Comparison of ENCODE assay signal across 8 cellular contexts in the genomic region with DNA sequence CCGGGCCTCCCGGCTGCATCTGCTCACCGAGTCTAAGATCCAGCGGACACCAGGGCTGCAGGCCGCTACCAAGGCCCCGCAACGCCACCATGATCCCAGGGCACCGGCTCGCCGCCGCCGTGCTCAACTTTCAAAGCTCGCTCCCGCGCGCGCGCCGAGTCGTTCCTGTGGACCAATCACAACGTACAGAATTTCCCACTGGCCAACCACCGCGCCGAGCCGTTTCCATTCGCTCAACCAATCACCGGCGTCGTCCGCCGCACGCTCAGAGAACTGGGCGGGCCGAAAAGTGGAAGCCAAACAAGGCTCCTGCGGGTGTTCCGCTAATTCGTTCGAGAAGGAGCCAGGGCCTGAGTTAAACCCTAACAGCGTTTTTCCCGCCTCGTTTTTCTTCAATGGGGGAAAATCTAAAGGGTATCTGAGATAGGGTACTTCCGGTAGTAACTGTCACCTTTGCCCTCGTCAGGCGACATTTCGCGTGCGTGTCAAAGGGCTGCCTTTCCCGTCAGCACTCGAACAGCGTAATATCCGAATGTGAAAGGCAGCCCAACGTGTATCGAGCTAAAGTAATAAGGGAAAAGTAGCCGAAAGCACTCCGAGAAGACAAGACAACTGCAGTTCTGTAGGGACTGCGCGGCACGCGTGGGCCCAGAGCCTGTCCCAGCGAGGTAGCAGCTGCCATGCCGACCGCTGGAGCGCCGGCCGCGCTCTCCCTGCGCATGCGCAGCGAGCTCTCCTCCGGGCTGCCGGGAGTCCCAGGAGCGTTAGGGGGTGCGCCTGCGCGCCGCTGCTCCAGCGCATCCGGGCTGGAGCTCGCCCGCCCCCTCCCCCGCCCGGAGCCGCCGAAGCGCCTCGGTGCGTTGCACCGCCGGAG. TPM values are rescaled to one million over a fixed set of nuclear protein-coding genes. Genes with fewer than 3 reads are reported as not detected.
DNase-seq lines count a peak whose midpoint lies in the region; FAIRE-seq and TF ChIP-seq lines count a peak whose summit lies in the region.

A gene with protein sequence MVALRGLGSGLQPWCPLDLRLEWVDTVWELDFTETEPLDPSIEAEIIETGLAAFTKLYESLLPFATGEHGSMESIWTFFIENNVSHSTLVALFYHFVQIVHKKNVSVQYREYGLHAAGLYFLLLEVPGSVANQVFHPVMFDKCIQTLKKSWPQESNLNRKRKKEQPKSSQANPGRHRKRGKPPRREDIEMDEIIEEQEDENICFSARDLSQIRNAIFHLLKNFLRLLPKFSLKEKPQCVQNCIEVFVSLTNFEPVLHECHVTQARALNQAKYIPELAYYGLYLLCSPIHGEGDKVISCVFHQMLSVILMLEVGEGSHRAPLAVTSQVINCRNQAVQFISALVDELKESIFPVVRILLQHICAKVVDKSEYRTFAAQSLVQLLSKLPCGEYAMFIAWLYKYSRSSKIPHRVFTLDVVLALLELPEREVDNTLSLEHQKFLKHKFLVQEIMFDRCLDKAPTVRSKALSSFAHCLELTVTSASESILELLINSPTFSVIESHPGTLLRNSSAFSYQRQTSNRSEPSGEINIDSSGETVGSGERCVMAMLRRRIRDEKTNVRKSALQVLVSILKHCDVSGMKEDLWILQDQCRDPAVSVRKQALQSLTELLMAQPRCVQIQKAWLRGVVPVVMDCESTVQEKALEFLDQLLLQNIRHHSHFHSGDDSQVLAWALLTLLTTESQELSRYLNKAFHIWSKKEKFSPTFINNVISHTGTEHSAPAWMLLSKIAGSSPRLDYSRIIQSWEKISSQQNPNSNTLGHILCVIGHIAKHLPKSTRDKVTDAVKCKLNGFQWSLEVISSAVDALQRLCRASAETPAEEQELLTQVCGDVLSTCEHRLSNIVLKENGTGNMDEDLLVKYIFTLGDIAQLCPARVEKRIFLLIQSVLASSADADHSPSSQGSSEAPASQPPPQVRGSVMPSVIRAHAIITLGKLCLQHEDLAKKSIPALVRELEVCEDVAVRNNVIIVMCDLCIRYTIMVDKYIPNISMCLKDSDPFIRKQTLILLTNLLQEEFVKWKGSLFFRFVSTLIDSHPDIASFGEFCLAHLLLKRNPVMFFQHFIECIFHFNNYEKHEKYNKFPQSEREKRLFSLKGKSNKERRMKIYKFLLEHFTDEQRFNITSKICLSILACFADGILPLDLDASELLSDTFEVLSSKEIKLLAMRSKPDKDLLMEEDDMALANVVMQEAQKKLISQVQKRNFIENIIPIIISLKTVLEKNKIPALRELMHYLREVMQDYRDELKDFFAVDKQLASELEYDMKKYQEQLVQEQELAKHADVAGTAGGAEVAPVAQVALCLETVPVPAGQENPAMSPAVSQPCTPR (N-terminal part only) (minus strand): TSS at position 132 of the 874 bp plus-strand sequence. CDS start 41 bp downstream, at position 91.
A gene (plus strand): TSS at position 836 of the 874 bp plus-strand sequence. CDS start 452 bp downstream, outside the sequence.

- H3K4me3 Mint-ChIP-seq in activated naive CD4-positive, alpha-beta T cell treated with anti-CD3 and anti-CD28 coated beads for 36 hours, result peak within 1 kb of the TSS; percentile 95

- no peaks in the 10 kb centered on the region for H3K27me3 Mint-ChIP-seq in activated naive CD4-positive, alpha-beta T cell treated with anti-CD3 and anti-CD28 coated beads for 36 hours (ENCODE audit: low read depth)

- H3K9me3 Mint-ChIP-seq in activated naive CD4-positive, alpha-beta T cell treated with anti-CD3 and anti-CD28 coated beads for 36 hours, result no peaks in the 10 kb centered on the region

- peak within 1 kb of the TSS; percentile 90 for H3K4me3 ChIP-seq in HFF-Myc (replicated peaks; ENCODE audit: low read depth, low read length)
- H3K4me3 ChIP-seq in neutrophil (ENCODE audit: low read depth in 1 of 2, low read length in 1 of 2), result peak within 1 kb of the TSS; percentile 93 to 100

- peak within 1 kb of the TSS; percentile 97 for H3K27ac Mint-ChIP-seq in activated naive CD4-positive, alpha-beta T cell treated with anti-CD3 and anti-CD28 coated beads for 36 hours

- TF ChIP-seq CTCF in HFF-Myc (IDR thresholded peaks at IDR 0.05; ENCODE audit: low read depth, low read length, missing control alignments) (no peak), neutrophil (IDR thresholded peaks at IDR 0.05) (peak; percentile 19)

- CTCF ChIA-PET in activated naive CD4-positive, alpha-beta T cell treated with anti-CD3 and anti-CD28 coated beads for 36 hours (lab: Charles Lee), result interaction anchor here (0.5 to 1.5 kb wide), 6 partner anchors 14 to 52 kb away, joined by 3 to 11 read pairs (median 4); a partner anchor contains a TSS

- H3K36me3 Mint-ChIP-seq in activated naive CD4-positive, alpha-beta T cell treated with anti-CD3 and anti-CD28 coated beads for 36 hours (ENCODE audit: low read depth), result peaks cover 26% of the 10 kb centered on the region

- peaks cover 3% of the 10 kb centered on the region for H3K36me3 ChIP-seq in neutrophil

- intact Hi-C loops in activated naive CD4-positive, alpha-beta T cell treated with anti-CD3 and anti-CD28 coated beads for 36 hours (cut with micrococcal nuclease), result loop anchor here (1.0 kb wide), 6 partner anchors 17 to 267 kb away; a partner anchor contains a TSS

- peaks cover 59% of the 10 kb centered on the region for H3K4me1 Mint-ChIP-seq in activated naive CD4-positive, alpha-beta T cell treated with anti-CD3 and anti-CD28 coated beads for 36 hours (ENCODE audit: low read depth)

- no peak for FAIRE-seq in frontal cortex (lab: Jason Lieb, UNC)

- no peaks in the 10 kb centered on the region for H3K27me3 ChIP-seq in neutrophil

- H3K9me3 ChIP-seq in neutrophil, result no peaks in the 10 kb centered on the region

- H3K27ac ChIP-seq in neutrophil (peak within 1 kb of the TSS; percentile 93), substantia nigra (ENCODE audit: low read depth, low read length, poor library complexity, severe bottlenecking) (peak within 1 kb of the TSS; percentile 95)

- H3K4me1 ChIP-seq in neutrophil (ENCODE audit: control insufficient read depth in 1 of 2, insufficient read depth in 1 of 2, low read depth in 1 of 2, low read length in 1 of 2), result peaks cover 40 to 46% of the 10 kb centered on the region in 2 experiments

- DNase-seq in GM03348 (ENCODE audit: low spot score), result peak; percentile 100
- DNase-seq in HFF-Myc (ENCODE audit: extremely low read depth, low read depth), result peak; percentile 87
- peak; percentile 97 for DNase-seq in NAMALWA (ENCODE audit: low spot score)
- peak; percentile 91 for DNase-seq in SK-N-DZ (ENCODE audit: low spot score)
- DNase-seq in activated naive CD4-positive, alpha-beta T cell treated with anti-CD3 and anti-CD28 coated beads for 36 hours, result peak; percentile 98
- peak; percentile 90 to 93 for DNase-seq in frontal cortex (ENCODE audit: low spot score in 2 of 2)
- peak; percentile 76 to 97 (median 93) for DNase-seq in substantia nigra (lab: John Stamatoyannopoulos, UW)

RNA-seq across cellular contexts. Expression of the first gene that starts in this region (rescaled TPM):
- 32.8 and 35.8 TPM in 2 replicates for polyA plus RNA-seq in SK-N-DZ (2014; cell fraction: cytosol; rRNA removed)
- 28.5 and 39.9 TPM in 2 replicates for polyA plus RNA-seq in SK-N-DZ (2014; cell fraction: nucleus; rRNA removed)
- total RNA-seq in activated naive CD4-positive, alpha-beta T cell treated with anti-CD3 and anti-CD28 coated beads for 36 hours, result 100 to 1,000 TPM; 126 TPM
- 11.0 TPM for total RNA-seq in frontal cortex

RNA-seq across cellular contexts. Expression of the second gene that starts in this region (rescaled TPM):
- 28.9 and 30.2 TPM in 2 replicates for polyA plus RNA-seq in SK-N-DZ (2014; cell fraction: cytosol; rRNA removed)
- polyA plus RNA-seq in SK-N-DZ (2014; cell fraction: nucleus; rRNA removed), result 28.3 and 34.4 TPM in 2 replicates
- 10 to 100 TPM; 39.8 to 42.3 TPM for total RNA-seq in activated naive CD4-positive, alpha-beta T cell treated with anti-CD3 and anti-CD28 coated beads for 36 hours
- 61.1 TPM for total RNA-seq in frontal cortex

Comparison
In these comparisons a context has a peak if more than half of its experiments do, and no peak if none do; other contexts are left out.
1. Peak in every context shown above with its lines: DNase-seq, H3K4me3 ChIP-seq and H3K27ac ChIP-seq.
2. RNA of the first gene that starts in this region (total RNA-seq): 126 TPM in activated naive CD4-positive, alpha-beta T cell treated with anti-CD3 and anti-CD28 coated beads for 36 hours; 11.0 TPM in frontal cortex (single experiment); every median in the first group is over 10 times any median in the second.